Comparison of ENCODE assay signal across 10 cellular contexts in the genomic region with DNA sequence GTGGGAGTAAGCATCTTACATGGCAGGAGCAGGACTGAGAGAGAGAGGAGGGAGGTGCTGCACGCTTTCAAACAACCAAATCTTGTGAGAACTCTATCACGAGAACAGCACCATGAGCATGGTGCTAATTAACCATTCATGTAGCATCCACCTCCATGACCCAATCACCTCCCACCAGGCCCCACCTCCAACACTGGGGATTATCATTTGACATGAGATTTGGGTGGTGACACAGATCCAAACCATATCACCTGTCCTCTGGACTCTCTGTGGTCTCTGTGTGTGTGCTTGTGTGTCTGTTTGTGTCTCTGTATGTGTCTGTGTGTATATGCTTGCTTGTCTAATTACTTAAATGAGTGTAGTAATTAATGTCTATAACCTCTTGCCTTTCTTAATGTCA. TPM values are rescaled to one million over a fixed set of nuclear protein-coding genes. Genes with fewer than 3 reads are reported as not detected.
DNase-seq lines count a peak whose midpoint lies in the region; ATAC-seq and TF ChIP-seq lines count a peak whose summit lies in the region.
"Had no signal": no experiment of that assay in that cellular context is flagged by ENCODE, and none has a peak within 500 bp of the region (broad histone marks: within the 10 kb centered on the region; RNA-seq: fewer than 3 reads in every experiment).

No MANE protein-coding gene starts in this region.

- no peaks in the 10 kb centered on the region for H3K27me3 ChIP-seq in GM06990 (replicated peaks; ENCODE audit: control insufficient read depth, insufficient read depth, low read length)
- H3K27me3 ChIP-seq in esophagus squamous epithelium, result no peaks in the 10 kb centered on the region

- no peaks in the 10 kb centered on the region for H3K27me3 Mint-ChIP-seq in progenitor cell of endocrine pancreas

- no peak overlapping the region for H3K4me3 Mint-ChIP-seq in progenitor cell of endocrine pancreas (ENCODE audit: low read depth)

- no peak overlapping the region for H3K27ac Mint-ChIP-seq in progenitor cell of endocrine pancreas

- H3K9me3 ChIP-seq in esophagus squamous epithelium, result no peaks in the 10 kb centered on the region

- no peaks in the 10 kb centered on the region for H3K4me1 Mint-ChIP-seq in progenitor cell of endocrine pancreas (ENCODE audit: low read depth)

- no peak for TF ChIP-seq CTCF in GM06990 (IDR thresholded peaks at IDR 0.05; ENCODE audit: insufficient read depth, low read length, poor library complexity, severe bottlenecking)
- no peak for TF ChIP-seq CTCF in esophagus squamous epithelium (IDR thresholded peaks at IDR 0.05)
- no peak for TF ChIP-seq CTCF in progenitor cell of endocrine pancreas (IDR thresholded peaks at IDR 0.05; ENCODE audit: unreplicated experiment)

- intact Hi-C loops in esophagus squamous epithelium (cut with DNase I), result no loop called here

- ATAC-seq in GM19324 (IDR thresholded peaks at IDR 0.05; ENCODE audit: low FRiP score, unreplicated experiment), result peak; percentile 24
- ATAC-seq in HG02973 (IDR thresholded peaks at IDR 0.05; ENCODE audit: unreplicated experiment), result peak; percentile 46
- no peak for ATAC-seq in HG02763 (IDR thresholded peaks at IDR 0.05; ENCODE audit: unreplicated experiment)

- H3K9me3 Mint-ChIP-seq in progenitor cell of endocrine pancreas (ENCODE audit: low read depth), result no peaks in the 10 kb centered on the region

- TF ChIP-seq POLR2A in esophagus squamous epithelium (IDR thresholded peaks at IDR 0.05), result no peak

- WGBS in esophagus squamous epithelium, 2 donors, result 81 to 86% methylated on average over 2 of the region's 2 CpGs

- H3K4me3 ChIP-seq in GM06990 (replicated peaks; ENCODE audit: low read depth, low read length) (no peak overlapping the region), esophagus squamous epithelium (no peak overlapping the region)

- no peak overlapping the region for H3K27ac ChIP-seq in esophagus squamous epithelium

- DNase-seq in GM06990 (ENCODE audit: extremely low read depth, insufficient read length) (peak; percentile 52), GM19238 (ENCODE audit: insufficient read length, low spot score) (no peak), esophagus squamous epithelium (lab: John Stamatoyannopoulos, UW) (no peak), progenitor cell of endocrine pancreas (ENCODE audit: low spot score, unreplicated experiment) (no peak)
- DNase-seq in activated CD4-positive, alpha-beta T cell treated with anti-CD3 and anti-CD28 coated beads, Interleukin-2, amount 50 U/mL, for 48 hours, result peak; percentile 42 to 62
- DNase-seq: cerebellar nuclear complex, NCI-H226 had no signal

- no peaks in the 10 kb centered on the region for H3K36me3 Mint-ChIP-seq in progenitor cell of endocrine pancreas (ENCODE audit: insufficient read depth)

- H3K4me1 ChIP-seq in esophagus squamous epithelium, result no peaks in the 10 kb centered on the region

- H3K36me3 ChIP-seq in GM06990 (ENCODE audit: control insufficient read depth, insufficient read depth, low read length), result no peaks in the 10 kb centered on the region
- H3K36me3 ChIP-seq in esophagus squamous epithelium, result no peaks in the 10 kb centered on the region

RNA-seq across cellular contexts. Expression of gene SEC61B, which starts 31.1 kb away (rescaled TPM):
- total RNA-seq in esophagus squamous epithelium (100 to 1,000 TPM in 2 of 4 donors, 10 to 100 TPM in 2; 78.8 to 143 (median 117) TPM), progenitor cell of endocrine pancreas (153 and 163 TPM in 2 replicates)

RNA-seq across cellular contexts. Expression of gene ALG2, which starts 31.4 kb away (rescaled TPM):
- 10 to 100 TPM; 19.2 to 28.4 (median 25.1) TPM for total RNA-seq in esophagus squamous epithelium
- 39.0 and 39.2 TPM in 2 replicates for total RNA-seq in progenitor cell of endocrine pancreas

Comparison
In these comparisons a context has a peak if more than half of its experiments do, and no peak if none do; other contexts are left out.
1. DNase-seq: peak in GM06990 (single experiment) and activated CD4-positive, alpha-beta T cell treated with anti-CD3 and anti-CD28 coated beads, Interleukin-2, amount 50 U/mL, for 48 hours (2 of 2); none in GM19238 (single experiment), esophagus squamous epithelium (single experiment) and progenitor cell of endocrine pancreas (single experiment).